In genomic region chr9:123607987-123608565, GRCh38 we compare ENCODE assay signal across 14 cellular contexts.
DNase-seq lines count a peak whose midpoint lies in the region; ATAC-seq and TF ChIP-seq lines count a peak whose summit lies in the region.
"Had no signal": no experiment of that assay in that cellular context is flagged by ENCODE, and none has a peak within 500 bp of the region (broad histone marks: within the 10 kb centered on the region; RNA-seq: fewer than 3 reads in every experiment).

No MANE protein-coding gene starts in this region.

- peak overlapping the region; percentile 55 to 58 for H3K4me3 Mint-ChIP-seq in stimulated activated naive B cell treated with anti-CD40 and anti-IgM and Interleukin-4, amounts not matched to agents 10 μg/mL and 1 μg/mL and 100 μg/mL, for 72 hours

- no peak overlapping the region for H3K4me3 ChIP-seq in spleen
- H3K4me3 ChIP-seq: gastrocnemius medialis, HAP-1 had no signal

- 64 to 78% (median 77%) methylated on average over 10 of the region's 10 CpGs for WGBS in spleen, 5 donors

- no peaks in the 10 kb centered on the region for H3K9me3 ChIP-seq in spleen
- H3K9me3 ChIP-seq: gastrocnemius medialis, HAP-1 had no signal

- H3K9me3 Mint-ChIP-seq in stimulated activated naive B cell treated with anti-CD40 and anti-IgM and Interleukin-4, amounts not matched to agents 10 μg/mL and 1 μg/mL and 100 μg/mL, for 72 hours = no peaks in the 10 kb centered on the region

- H3K27me3 Mint-ChIP-seq in stimulated activated naive B cell treated with anti-CD40 and anti-IgM and Interleukin-4, amounts not matched to agents 10 μg/mL and 1 μg/mL and 100 μg/mL, for 72 hours = no peaks in the 10 kb centered on the region

- H3K27me3 ChIP-seq in spleen (replicated peaks in 1 of 7) = no peaks in the 10 kb centered on the region
- H3K27me3 ChIP-seq: gastrocnemius medialis had no signal

- DNase-seq in GM19238 (ENCODE audit: insufficient read length, low spot score) = peak; percentile 71
- peak; percentile 21 for DNase-seq in stimulated activated naive B cell treated with anti-CD40 and anti-IgM and Interleukin-4, amounts not matched to agents 10 μg/mL and 1 μg/mL and 100 μg/mL, for 72 hours
- DNase-seq in NCI-H345 treated with DMSO at 0.1 percent for 48 hours (lab: John Stamatoyannopoulos, UW; ENCODE audit: unreplicated experiment) = no peak
- no peak for DNase-seq in spleen
- no peak for DNase-seq in midbrain (lab: John Stamatoyannopoulos, UW)
- no peak for DNase-seq in activated naive CD4-positive, alpha-beta T cell treated with Interleukin-2 at 50 U/mL for 16 hours
- DNase-seq: activated effector memory CD4-positive, alpha-beta T cell treated with anti-CD3 and anti-CD28 coated beads, Interleukin-2, amount 50 U/mL, for 16 hours; DMS 273 treated with DMSO at 0.1 percent for 48 hours; gastrocnemius medialis; right cardiac atrium; WERI-Rb-1 had no signal

- peaks cover 0 to 54% (median 0%) of the 10 kb centered on the region in 6 donors for H3K36me3 ChIP-seq in spleen
- H3K36me3 ChIP-seq: gastrocnemius medialis, HAP-1, WERI-Rb-1 had no signal

- H3K4me1 ChIP-seq in spleen = peaks cover 0 to 30% (median 5%) of the 10 kb centered on the region in 6 donors
- H3K4me1 ChIP-seq: gastrocnemius medialis, HAP-1 had no signal

- H3K4me1 Mint-ChIP-seq in stimulated activated naive B cell treated with anti-CD40 and anti-IgM and Interleukin-4, amounts not matched to agents 10 μg/mL and 1 μg/mL and 100 μg/mL, for 72 hours = peaks cover 21 to 35% of the 10 kb centered on the region in 2 donors

- ATAC-seq in HG02642 (IDR thresholded peaks at IDR 0.05; ENCODE audit: poor library complexity, unreplicated experiment) = peak; percentile 97
- ATAC-seq in HG03442 (IDR thresholded peaks at IDR 0.05; ENCODE audit: unreplicated experiment) = peak; percentile 88
- ATAC-seq in stimulated activated naive B cell treated with anti-CD40 and anti-IgM and Interleukin-4, amounts not matched to agents 10 μg/mL and 1 μg/mL and 100 μg/mL, for 72 hours (replicated peaks) = peak; percentile 98 to 99
- ATAC-seq: gastrocnemius medialis, right cardiac atrium had no signal

- peak overlapping the region in 4 of 8 donors; percentile 21 to 55 (median 38) for H3K27ac ChIP-seq in spleen
- H3K27ac ChIP-seq: gastrocnemius medialis, WERI-Rb-1 had no signal

- H3K27ac Mint-ChIP-seq in stimulated activated naive B cell treated with anti-CD40 and anti-IgM and Interleukin-4, amounts not matched to agents 10 μg/mL and 1 μg/mL and 100 μg/mL, for 72 hours = peak overlapping the region; percentile 82

- peaks cover 5 to 19% of the 10 kb centered on the region in 2 donors for H3K36me3 Mint-ChIP-seq in stimulated activated naive B cell treated with anti-CD40 and anti-IgM and Interleukin-4, amounts not matched to agents 10 μg/mL and 1 μg/mL and 100 μg/mL, for 72 hours

- no peak for TF ChIP-seq CTCF in spleen (IDR thresholded peaks at IDR 0.05 in 8 of 11, conservative IDR thresholded peaks at IDR 0.05 in 3 of 11)

- intact Hi-C loops in spleen (cut with DNase I; ENCODE audit: low total_unique reads) = no loop called here

- TF ChIP-seq POLR2A in spleen (IDR thresholded peaks at IDR 0.05) = no peak

Comparison
In these comparisons a context has a peak if more than half of its experiments do, and no peak if none do; other contexts are left out.
1. DNase-seq: peak in GM19238 (single experiment) and stimulated activated naive B cell treated with anti-CD40 and anti-IgM and Interleukin-4, amounts not matched to agents 10 μg/mL and 1 μg/mL and 100 μg/mL, for 72 hours (single experiment); none in NCI-H345 treated with DMSO at 0.1 percent for 48 hours (single experiment), spleen (single experiment), midbrain (single experiment) and activated naive CD4-positive, alpha-beta T cell treated with Interleukin-2 at 50 U/mL for 16 hours (single experiment).
2. Peak in every context shown above with its lines, with median percentiles within 50 percentile points of each other: ATAC-seq.